ENCODE assay signal across 21 cellular contexts in the genomic region with DNA sequence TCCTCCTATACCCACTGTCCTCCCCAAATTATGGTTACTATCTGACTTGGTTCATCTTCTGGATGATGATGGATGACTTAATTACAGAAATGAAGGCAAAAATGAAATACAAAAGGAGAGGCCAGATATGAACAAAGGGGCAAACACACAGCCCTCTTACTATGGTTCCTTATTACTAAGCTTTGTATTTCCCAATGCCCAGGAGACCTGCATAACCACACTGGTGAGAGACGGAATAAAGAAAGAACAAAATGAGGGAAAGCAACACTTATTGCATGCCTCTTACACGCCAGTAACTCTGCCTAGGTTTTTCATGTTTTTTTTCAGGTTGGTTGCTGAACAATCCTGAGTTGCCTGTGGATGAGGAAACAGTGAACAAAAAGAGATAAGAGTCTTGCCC.
"Had no signal": no experiment of that assay in that cellular context is flagged by ENCODE, and none has a peak within 500 bp of the region (broad histone marks: within the 10 kb centered on the region; RNA-seq: fewer than 3 reads in every experiment).

No MANE protein-coding gene starts in this region.

- H3K4me3 ChIP-seq: breast epithelium, colonic mucosa, esophagus squamous epithelium, vagina had no signal

- H3K27me3 ChIP-seq: breast epithelium, colonic mucosa, esophagus squamous epithelium, foreskin keratinocyte, vagina had no signal

- DNase-seq: activated CD4-positive, alpha-beta memory T cell treated with anti-CD3 and anti-CD28 coated beads for 36 hours; activated CD4-positive, alpha-beta T cell treated with anti-CD3 and anti-CD28 coated beads, Interleukin-2, amount 10 ng/mL, durations not matched to agents 24 days and 14 days; activated CD4-positive, CD25-positive, alpha-beta regulatory T cell treated with anti-CD3 and anti-CD28 coated beads, Interleukin-2, amount 50 U/mL, for 72 hours; activated CD8-positive, alpha-beta memory T cell treated with anti-CD3 and anti-CD28 coated beads, Interleukin-2, amount 50 U/mL, for 4 hours; activated gamma-delta T cell treated with Interleukin-2 at 50 U/mL for 16 hours; activated naive CD4-positive, alpha-beta T cell treated with anti-CD3 and anti-CD28 coated beads, Interleukin-2, amount 50 U/mL, for 16 hours; activated T-cell treated with anti-CD3 and anti-CD28 coated beads, Interleukin-2, amount 50 U/mL, for 1 hour; colonic mucosa; effector CD8-positive, alpha-beta T cell; esophagus squamous epithelium; foreskin keratinocyte; left cardiac atrium; mammary epithelial cell; posterior cingulate gyrus; right cardiac atrium; stimulated activated CD4-positive, alpha-beta T cell treated with anti-CD3 and anti-CD28 coated beads, Interleukin-4, amount 100 ng/mL, for 1 hour; stimulated activated naive CD8-positive, alpha-beta T cell treated with anti-CD3 and anti-CD28 coated beads, Interleukin-15, Interleukin-2, amounts not matched to agents 100 U/mL and 50 U/mL, for 24 hours; WERI-Rb-1 had no signal

- H3K9me3 ChIP-seq: breast epithelium, colonic mucosa, esophagus squamous epithelium, vagina had no signal

- H3K36me3 ChIP-seq: breast epithelium, colonic mucosa, esophagus squamous epithelium, vagina, WERI-Rb-1 had no signal

- H3K4me1 ChIP-seq: breast epithelium, colonic mucosa, esophagus squamous epithelium, foreskin keratinocyte, vagina had no signal

- H3K27ac ChIP-seq: breast epithelium, colonic mucosa, epithelial cell of prostate, esophagus squamous epithelium, foreskin keratinocyte, vagina, WERI-Rb-1 had no signal
